Comparison of ENCODE assay signal across 18 cellular contexts in the genomic region with DNA sequence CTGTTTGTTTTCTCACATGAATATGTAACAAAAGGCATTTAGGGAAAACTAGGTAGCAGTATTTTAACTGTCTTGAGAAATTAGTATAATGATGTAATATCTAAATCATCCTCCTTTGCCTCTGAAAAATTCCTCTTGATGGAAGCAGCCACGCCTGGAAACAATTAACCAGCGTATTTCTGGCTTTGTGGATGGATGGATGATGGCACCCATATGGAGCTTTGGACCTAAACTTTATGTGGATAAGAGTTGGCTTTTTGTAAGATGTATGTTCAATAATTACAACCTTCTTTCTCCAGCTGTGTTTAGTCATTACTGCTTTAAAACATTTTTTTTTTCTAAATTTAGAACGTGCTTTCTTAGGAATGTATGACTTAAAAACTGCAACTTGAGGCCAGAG. TPM values are rescaled to one million over a fixed set of nuclear protein-coding genes. Genes with fewer than 3 reads are reported as not detected.
DNase-seq lines count a peak whose midpoint lies in the region; ATAC-seq, FAIRE-seq and TF ChIP-seq lines count a peak whose summit lies in the region.
"Had no signal": no experiment of that assay in that cellular context is flagged by ENCODE, and none has a peak within 500 bp of the region (broad histone marks: within the 10 kb centered on the region; RNA-seq: fewer than 3 reads in every experiment).

No MANE protein-coding gene starts in this region.

- no TSS peak for BruUV-seq in GM12878 (replicated peaks; lab: Mats Ljungman, UMichigan)

- H3K9me3 ChIP-seq in GM12878 (replicated peaks; ENCODE audit: control insufficient read depth, insufficient read depth, low read length), result no peaks in the 10 kb centered on the region
- no peaks in the 10 kb centered on the region for H3K9me3 ChIP-seq in SJCRH30 (replicated peaks)

- 98% methylated on average over 3 of the region's 3 CpGs for WGBS in GM12878 (ENCODE audit: insufficient coverage, insufficient replicate concordance, low lambda C conversion rate, missing lambda C conversion rate)

- no peak overlapping the region for H3K4me2 ChIP-seq in GM12878 (ENCODE audit: control insufficient read depth, insufficient read depth)

- FAIRE-seq in GM12878 (lab: Jason Lieb, UNC) (no peak), D721Med (lab: Jason Lieb, UNC) (no peak)

- CTCF ChIA-PET in GM12878 (lab: Yijun Ruan, JAX), result no interaction called here

- H3K79me2 ChIP-seq in GM12878 (ENCODE audit: control insufficient read depth, insufficient read depth, low read length), result no peaks in the 10 kb centered on the region

- TF ChIP-seq EP300 in GM12878 (IDR thresholded peaks at IDR 0.05; ENCODE audit: borderline replicate concordance in 1 of 2, control insufficient read depth in 1 of 2, low read depth in 2 of 2, low read length in 2 of 2), result no peak

- no peak for ATAC-seq in GM12878

- peak; percentile 51 for DNase-seq in AG09309 (ENCODE audit: low read depth)
- DNase-seq in GM04503 (ENCODE audit: low read depth), result peak; percentile 49
- DNase-seq in GM12878 (ENCODE audit: low read depth, low spot score), result no peak
- peak; percentile 19 for DNase-seq in fibroblast of villous mesenchyme (ENCODE audit: low read depth)
- no peak for DNase-seq in SJCRH30
- no peak for DNase-seq in D721Med (ENCODE audit: insufficient read length, low spot score)
- no peak for DNase-seq in NCI-H1417 (lab: John Stamatoyannopoulos, UW)
- DNase-seq in activated gamma-delta T cell (lab: John Stamatoyannopoulos, UW), result no peak
- DNase-seq: C1 segment of cervical spinal cord, DMS 273 treated with DMSO at 0.1 percent for 48 hours, KBM-7, NCI-H1436, NCI-H2029, NCI-H2171 treated with DMSO at 0.1 percent for 48 hours, NCI-H748 treated with DMSO at 0.1 percent for 48 hours had no signal

- intact Hi-C loops in GM12878 (cut with micrococcal nuclease; ENCODE audit: unreplicated experiment), result no loop called here

- no peak for TF ChIP-seq RAD21 in GM12878 (IDR thresholded peaks at IDR 0.05; ENCODE audit: insufficient read depth, low read depth, low read length)

- H2AFZ ChIP-seq in GM12878 (ENCODE audit: control insufficient read depth, low read depth, low read length), result no peak overlapping the region

- RAD21 ChIA-PET in GM12878 (lab: Charles Lee; ENCODE audit: unreplicated experiment), result no interaction called here

- TF ChIP-seq POLR2A in GM12878 (IDR thresholded peaks at IDR 0.05; ENCODE audit: low read depth, low read length), result no peak

- SMC1A ChIA-PET in GM12878 (lab: Charles Lee; ENCODE audit: uncharacterized antibody, unreplicated experiment), result interaction anchor here (1.2 kb wide), 1 partner anchor 10 kb away, joined by 3 read pairs; no protein-coding TSS in a partner anchor

- 0 out of 2 replicates have a peak overlapping the region, but pooled peaks have one; percentile 28 for H3K27ac ChIP-seq in GM12878 (ENCODE audit: control insufficient read depth, insufficient read depth)
- H3K27ac ChIP-seq in SJCRH30, result no peak overlapping the region
- H3K27ac ChIP-seq: RWPE1 had no signal

- H4K20me1 ChIP-seq in GM12878 (ENCODE audit: control insufficient read depth, insufficient read depth), result no peaks in the 10 kb centered on the region; the same call in 1 of the 2 replicates

- peaks cover 40 to 43% of the 10 kb centered on the region in 2 experiments for H3K36me3 ChIP-seq in GM12878 (ENCODE audit: control insufficient read depth in 2 of 2, insufficient read depth in 2 of 2, low read length in 1 of 2)
- peaks cover 92% of the 10 kb centered on the region for H3K36me3 ChIP-seq in SJCRH30

- H3K27me3 ChIP-seq in GM12878 (replicated peaks in 1 of 2; ENCODE audit: control insufficient read depth in 2 of 2, insufficient read depth in 2 of 2, low read length in 1 of 2) (no peaks in the 10 kb centered on the region), SJCRH30 (no peaks in the 10 kb centered on the region)

- H3K9ac ChIP-seq in GM12878 (ENCODE audit: control insufficient read depth, insufficient read depth, low read length), result no peak overlapping the region

- no peak for TF ChIP-seq CTCF in AG09309 (IDR thresholded peaks at IDR 0.05; ENCODE audit: control insufficient read depth, insufficient read depth, low read depth, low read length, missing control alignments)
- TF ChIP-seq CTCF in GM12878 (IDR thresholded peaks at IDR 0.05 in 2 of 3, conservative IDR thresholded peaks at IDR 0.05 in 1 of 3; ENCODE audit: control insufficient read depth in 2 of 3, extremely low read depth in 1 of 3, insufficient read depth in 1 of 3, low read depth in 3 of 3, low read length in 3 of 3), result no peak
- TF ChIP-seq CTCF in fibroblast of villous mesenchyme (IDR thresholded peaks at IDR 0.05; ENCODE audit: insufficient read depth, low read depth, low read length), result no peak
- no peak for TF ChIP-seq CTCF in D721Med (IDR thresholded peaks at IDR 0.05; ENCODE audit: insufficient read depth, missing control alignments)

- H3K4me3 ChIP-seq in AG09309 (ENCODE audit: control insufficient read depth, low read depth, low read length), result no peak overlapping the region
- H3K4me3 ChIP-seq in GM12878, result no peak overlapping the region
- H3K4me3 ChIP-seq in fibroblast of villous mesenchyme (ENCODE audit: low read depth, low read length), result no peak overlapping the region
- H3K4me3 ChIP-seq in SJCRH30, result no peak overlapping the region

- H3K4me1 ChIP-seq in GM12878 (ENCODE audit: control insufficient read depth, insufficient read depth, low read length) (peaks cover 6% of the 10 kb centered on the region), SJCRH30 (no peaks in the 10 kb centered on the region)

- in situ Hi-C loops in GM12878 (cut with MboI), result loop anchor here (10.0 kb wide), 1 partner anchor 270 kb away; no protein-coding TSS in a partner anchor

- POLR2A ChIA-PET in GM12878 (lab: Charles Lee), result no interaction called here

TF ChIP-seq in GM12878, 131 proteins besides CTCF, POLR2A, EP300 and RAD21 (continues in another document):
- no peak for TF ChIP-seq TBL1XR1 (IDR thresholded peaks at IDR 0.05; ENCODE audit: low read depth, low read length)
- TF ChIP-seq ZNF274 (IDR thresholded peaks at IDR 0.05; ENCODE audit: insufficient read depth, insufficient read length), result no peak
- TF ChIP-seq RUNX3 (IDR thresholded peaks at IDR 0.05; ENCODE audit: low read length), result no peak

RNA-seq across cellular contexts. Expression of gene CDCA8, which starts 12.7 kb away (rescaled TPM):
- total RNA-seq in GM12878 (2013; cell fraction: nucleolus; rRNA removed), result 11.6 and 12.1 TPM in 2 replicates
- 18.0 and 21.3 TPM in 2 replicates for total RNA-seq in GM12878 (2014; rRNA removed)
- total RNA-seq in GM12878 (2014; rRNA removed; fragmentation: Illumina TruSeq; extraction: Trizol), result 27.5 and 28.4 TPM in 2 replicates
- total RNA-seq in GM12878 (2021), result 57.8 and 59.8 TPM in 2 replicates
- 28.0 TPM for polyA plus RNA-seq in GM12878 (2011; ENCODE audit: low read depth)
- polyA plus RNA-seq in GM12878 (2011; rRNA removed), result 68.3 and 72.0 TPM in 2 replicates
- polyA plus RNA-seq in GM12878 (2011; cell fraction: cytosol; rRNA removed), result 85.9 and 102 TPM in 2 replicates
- polyA plus RNA-seq in GM12878 (2011; cell fraction: nucleus; rRNA removed), result 56.2 and 60.9 TPM in 2 replicates
- polyA plus RNA-seq in GM12878 (2012), result 30.3 and 35.3 TPM in 2 replicates
- polyA plus RNA-seq in GM12878 (2014; fragmentation: Illumina TruSeq; extraction: Trizol), result 75.3 and 81.0 TPM in 2 replicates
- 10 to 100 TPM; 60.2 to 60.6 TPM for polyA plus RNA-seq in GM12878 (2014; fragmentation: Nextera tagmentation; extraction: Ambion mirVana)
- polyA plus RNA-seq in GM12878 (2014; rRNA removed), result 52.8 and 62.1 TPM in 2 replicates
- polyA plus RNA-seq in GM12878 (2016; fragmentation: Nextera tagmentation; extraction: Ambion mirVana), result 10 to 100 TPM; 97.8 to 98.1 TPM
- 62.7 and 88.9 TPM in 2 replicates for polyA minus RNA-seq in GM12878 (2011; rRNA and poly(A)+ RNA removed)
- 24.6 and 31.1 TPM in 2 replicates for polyA minus RNA-seq in GM12878 (2011; cell fraction: cytosol; rRNA and poly(A)+ RNA removed)
- 14.5 and 25.5 TPM in 2 replicates for polyA minus RNA-seq in GM12878 (2011; cell fraction: nucleus; rRNA and poly(A)+ RNA removed)
- 6.1 and 14.2 TPM in 2 replicates for total RNA-seq in fibroblast of villous mesenchyme
- total RNA-seq in SJCRH30 (2014; rRNA removed; shearing (Covaris generic)), result 55.0 and 58.5 TPM in 2 replicates

RNA-seq across cellular contexts. Expression of gene EPHA10, which starts 60.0 kb away (rescaled TPM):
- 0.15 TPM in 1 of 2 replicates, not detected in the other for total RNA-seq in GM12878 (2013; cell fraction: nucleolus; rRNA removed)
- total RNA-seq in GM12878 (2014; rRNA removed), result 0.05 TPM in 1 of 2 replicates, not detected in the other
- not detected in 2 replicates for total RNA-seq in GM12878 (2014; rRNA removed; fragmentation: Illumina TruSeq; extraction: Trizol)
- total RNA-seq in GM12878 (2021), result not detected in 2 replicates
- polyA plus RNA-seq in GM12878 (2011; ENCODE audit: low read depth), result not detected
- polyA plus RNA-seq in GM12878 (2011; rRNA removed), result 0.03 and 0.05 TPM in 2 replicates
- 0.04 and 0.28 TPM in 2 replicates for polyA plus RNA-seq in GM12878 (2011; cell fraction: cytosol; rRNA removed)
- polyA plus RNA-seq in GM12878 (2011; cell fraction: nucleus; rRNA removed), result 0.26 and 1.1 TPM in 2 replicates
- polyA plus RNA-seq in GM12878 (2012), result 0.04 TPM in 2 replicates
- not detected in 2 replicates for polyA plus RNA-seq in GM12878 (2014; fragmentation: Illumina TruSeq; extraction: Trizol)
- polyA plus RNA-seq in GM12878 (2014; fragmentation: Nextera tagmentation; extraction: Ambion mirVana), result not detected
- 0.06 TPM in 1 of 2 replicates, not detected in the other for polyA plus RNA-seq in GM12878 (2014; rRNA removed)
- polyA plus RNA-seq in GM12878 (2016; fragmentation: Nextera tagmentation; extraction: Ambion mirVana), result not detected
- polyA minus RNA-seq in GM12878 (2011; rRNA and poly(A)+ RNA removed), result 0.07 TPM in 1 of 2 replicates, not detected in the other
- not detected in 2 replicates for polyA minus RNA-seq in GM12878 (2011; cell fraction: cytosol; rRNA and poly(A)+ RNA removed)
- polyA minus RNA-seq in GM12878 (2011; cell fraction: nucleus; rRNA and poly(A)+ RNA removed), result 0.12 and 0.29 TPM in 2 replicates
- under 0.01 TPM in 1 of 2 replicates, not detected in the other for total RNA-seq in fibroblast of villous mesenchyme
- not detected in 2 replicates for total RNA-seq in SJCRH30 (2014; rRNA removed; shearing (Covaris generic))
- total RNA-seq: A673, Daoy had no signal

Comparison
In these comparisons a context has a peak if more than half of its experiments do, and no peak if none do; other contexts are left out.
1. DNase-seq: peak in AG09309 (single experiment), GM04503 (single experiment) and fibroblast of villous mesenchyme (single experiment); none in GM12878 (single experiment), SJCRH30 (0 of 2), D721Med (single experiment), NCI-H1417 (0 of 3) and activated gamma-delta T cell (single experiment).